16 cellular contexts compared by ENCODE assay signal in the genomic region with DNA sequence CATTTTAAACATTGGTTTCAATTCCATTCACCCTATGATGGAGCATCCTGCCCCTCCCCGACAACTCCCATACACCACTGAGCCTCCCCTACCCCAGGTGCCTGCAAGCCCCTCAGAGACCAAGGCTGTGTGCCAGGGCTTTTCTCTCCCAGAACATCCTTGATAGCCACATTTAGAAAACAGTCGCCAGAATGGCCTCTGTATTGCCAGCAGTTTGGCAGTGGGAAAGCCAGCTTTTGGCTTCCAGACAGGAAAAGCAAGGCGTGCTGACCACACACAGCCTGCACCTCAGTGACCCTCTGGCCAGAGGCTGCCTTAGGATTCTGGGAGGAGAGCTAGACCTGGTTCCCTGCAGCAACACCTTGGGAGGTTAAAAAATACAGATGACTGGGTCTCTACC. TPM values are rescaled to one million over a fixed set of nuclear protein-coding genes. Genes with fewer than 3 reads are reported as not detected.
DNase-seq lines count a peak whose midpoint lies in the region; ATAC-seq and TF ChIP-seq lines count a peak whose summit lies in the region.
"Had no signal": no experiment of that assay in that cellular context is flagged by ENCODE, and none has a peak within 500 bp of the region (broad histone marks: within the 10 kb centered on the region; RNA-seq: fewer than 3 reads in every experiment).

No MANE protein-coding gene starts in this region.

- intact Hi-C loops in PC-9 (cut with micrococcal nuclease; ENCODE audit: unreplicated experiment), result loop anchor here (2.0 to 5.0 kb wide), 4 partner anchors 39 to 153 kb away; no protein-coding TSS in a partner anchor

- ATAC-seq in GM18511 (IDR thresholded peaks at IDR 0.05; ENCODE audit: unreplicated experiment) (no peak), HG03045 (IDR thresholded peaks at IDR 0.05; ENCODE audit: unreplicated experiment) (no peak), esophagus mucosa (no peak), HG03135 (IDR thresholded peaks at IDR 0.05; ENCODE audit: unreplicated experiment) (no peak)
- ATAC-seq: activated T-cell treated with anti-CD3 and anti-CD28 coated beads, Interleukin-2, amount 50 U/mL, for 4 hours had no signal

- H3K36me3 ChIP-seq in ACC112 (ENCODE audit: insufficient read depth, low read length), result 0 out of 2 replicates have a peak, but pooled peaks cover 3% of the 10 kb centered on the region
- no peaks in the 10 kb centered on the region for H3K36me3 ChIP-seq in PC-9 (ENCODE audit: low read depth)
- H3K36me3 ChIP-seq in esophagus (ENCODE audit: control insufficient read depth in 2 of 2, insufficient read depth in 2 of 2, low read length in 1 of 2), result no peaks in the 10 kb centered on the region
- no peaks in the 10 kb centered on the region for H3K36me3 ChIP-seq in osteoblast (ENCODE audit: insufficient read depth, low read length)

- H2AFZ ChIP-seq in ACC112 (ENCODE audit: low read length, unreplicated experiment) (peak overlapping the region; percentile 29), PC-9 (peak overlapping the region; percentile 77), osteoblast (ENCODE audit: low read length) (peak overlapping the region; percentile 74)

- no peaks in the 10 kb centered on the region for H3K9me3 ChIP-seq in PC-9 (ENCODE audit: insufficient read depth, low read depth)
- H3K9me3 ChIP-seq in esophagus (ENCODE audit: control insufficient read depth in 2 of 2, insufficient read depth in 1 of 2, low read depth in 1 of 2, low read length in 1 of 2), result no peaks in the 10 kb centered on the region
- H3K9me3 ChIP-seq in osteoblast (ENCODE audit: low read depth, low read length), result no peaks in the 10 kb centered on the region

- DNase-seq in PC-9 (no peak), osteoblast (ENCODE audit: insufficient read length, low spot score, missing footprints) (no peak)
- DNase-seq: activated CD4-positive, alpha-beta T cell treated with anti-CD3 and anti-CD28 coated beads for 48 hours; activated T-cell treated with anti-CD3 and anti-CD28 coated beads, Interleukin-2, amount 50 U/mL, for 4 hours; hippocampal formation; KBM-7; NCI-H1417 treated with DMSO at 0.1 percent for 48 hours; NCI-H510A had no signal

- BruUV-seq in PC-9 (replicated peaks; lab: Mats Ljungman, UMichigan), result no TSS peak

- POLR2A ChIA-PET in PC-9 (lab: Charles Lee; ENCODE audit: unreplicated experiment), result interaction anchor here (0.8 kb wide), 1 partner anchor 19 kb away, joined by 4 read pairs; no protein-coding TSS in a partner anchor

- H3K79me2 ChIP-seq in ACC112 (ENCODE audit: control insufficient read depth, insufficient read depth, low read length, unreplicated experiment) (no peaks in the 10 kb centered on the region), PC-9 (ENCODE audit: low read depth) (no peaks in the 10 kb centered on the region), osteoblast (ENCODE audit: insufficient read depth, low read length) (no peaks in the 10 kb centered on the region)

- no peak for TF ChIP-seq CTCF in PC-9 (conservative IDR thresholded peaks at IDR 0.05)
- TF ChIP-seq CTCF in osteoblast (IDR thresholded peaks at IDR 0.05; ENCODE audit: extremely low read depth, low read depth, low read length), result no peak

- WGBS in esophagus, 2 donors, result 51 to 63% methylated on average over 3 of the region's 3 CpGs

- H3K4me3 ChIP-seq in ACC112 (ENCODE audit: low read depth, low read length) (peak overlapping the region; percentile 73; the same call in 1 of the 2 replicates), PC-9 (peak overlapping the region; percentile 65), esophagus (ENCODE audit: low read depth in 1 of 2, low read length in 2 of 2) (peak overlapping the region in 1 of 2 donors; percentile 11), osteoblast (ENCODE audit: insufficient read depth, low read length) (no peak overlapping the region)

- peak overlapping the region; percentile 100 for H3K27ac ChIP-seq in ACC112 (ENCODE audit: low read depth, low read length)
- peak overlapping the region; percentile 96 for H3K27ac ChIP-seq in PC-9
- peak overlapping the region; percentile 82 to 99 for H3K27ac ChIP-seq in esophagus (ENCODE audit: low read depth in 2 of 2, low read length in 1 of 2)
- H3K27ac ChIP-seq in osteoblast (ENCODE audit: low read depth, low read length), result peak overlapping the region; percentile 100

- H4K20me1 ChIP-seq in PC-9 (ENCODE audit: insufficient read depth) (no peaks in the 10 kb centered on the region), osteoblast (ENCODE audit: insufficient read depth, low read length) (no peaks in the 10 kb centered on the region)

- peaks cover 52% of the 10 kb centered on the region for H3F3A ChIP-seq in PC-9 (ENCODE audit: insufficient read depth, low read depth)

- H3K4me1 ChIP-seq in ACC112 (ENCODE audit: control insufficient read depth, insufficient read depth, low read length, unreplicated experiment), result peaks cover 44% of the 10 kb centered on the region
- peaks cover 41% of the 10 kb centered on the region for H3K4me1 ChIP-seq in PC-9 (replicated peaks; ENCODE audit: insufficient read depth)
- peaks cover 0 to 11% of the 10 kb centered on the region in 2 donors for H3K4me1 ChIP-seq in esophagus (ENCODE audit: control insufficient read depth in 2 of 2, insufficient read depth in 2 of 2, low read length in 1 of 2)
- H3K4me1 ChIP-seq in osteoblast (ENCODE audit: insufficient read depth, low read length), result peaks cover 40% of the 10 kb centered on the region

- H3K27me3 ChIP-seq in ACC112 (ENCODE audit: insufficient read depth, low read length), result no peaks in the 10 kb centered on the region
- no peaks in the 10 kb centered on the region for H3K27me3 ChIP-seq in PC-9 (ENCODE audit: insufficient read depth, low read depth)
- H3K27me3 ChIP-seq in esophagus (ENCODE audit: control insufficient read depth in 1 of 2, insufficient read depth in 2 of 2, low read length in 2 of 2), result no peaks in the 10 kb centered on the region
- no peaks in the 10 kb centered on the region for H3K27me3 ChIP-seq in osteoblast (ENCODE audit: insufficient read depth, low read length)

- peak overlapping the region; percentile 93 for H3K4me2 ChIP-seq in PC-9
- peak overlapping the region; percentile 58 for H3K4me2 ChIP-seq in osteoblast (ENCODE audit: insufficient read depth, low read length)

- CTCF ChIA-PET in PC-9 (lab: Charles Lee), result interaction anchor here (0.9 kb wide), 1 partner anchor 75 kb away, joined by 4 read pairs; no protein-coding TSS in a partner anchor

- H3K9me2 ChIP-seq in PC-9 (ENCODE audit: insufficient read depth), result no peaks in the 10 kb centered on the region

RNA-seq across cellular contexts. Expression of a gene that starts 18.2 kb away (rescaled TPM):
- total RNA-seq in PC-9 (2021), result 7.4 and 9.2 TPM in 2 replicates
- polyA plus RNA-seq in esophagus, result 1 to 10 TPM; 1.2 to 2.2 TPM
- total RNA-seq in osteoblast, result 9.8 and 12.4 TPM in 2 replicates
- total RNA-seq in esophagus mucosa, result 4.2 TPM
- total RNA-seq: H1, neural crest cell had no signal
